Comparison of ENCODE assay signal across 8 cellular contexts in genomic region chr12:2691340-2692111, GRCh38.
DNase-seq lines count a peak whose midpoint lies in the region; ATAC-seq and TF ChIP-seq lines count a peak whose summit lies in the region.

No MANE protein-coding gene starts in this region.

- no peak for TF ChIP-seq CTCF in CD8-positive, alpha-beta T cell (IDR thresholded peaks at IDR 0.05)
- TF ChIP-seq CTCF in esophagus muscularis mucosa (IDR thresholded peaks at IDR 0.05) (no peak), psoas muscle (IDR thresholded peaks at IDR 0.05) (no peak)

- peak overlapping the region; percentile 92 for H3K4me3 Mint-ChIP-seq in CD8-positive, alpha-beta T cell

- no peaks in the 10 kb centered on the region for H3K9me3 Mint-ChIP-seq in CD8-positive, alpha-beta T cell

- CTCF ChIA-PET in CD8-positive, alpha-beta T cell (lab: Charles Lee): interaction anchor here (2.4 to 4.9 kb wide), 3 partner anchors 9 to 94 kb away, joined by 9 to 40 read pairs (median 10); no protein-coding TSS in a partner anchor

- no peaks in the 10 kb centered on the region for H3K9me3 ChIP-seq in CD8-positive, alpha-beta T cell (ENCODE audit: low read length)
- H3K9me3 ChIP-seq in esophagus muscularis mucosa: no peaks in the 10 kb centered on the region
- no peaks in the 10 kb centered on the region for H3K9me3 ChIP-seq in psoas muscle

- peaks cover 48% of the 10 kb centered on the region for H3K4me1 Mint-ChIP-seq in CD8-positive, alpha-beta T cell (ENCODE audit: low read depth)

- no peak for TF ChIP-seq POLR2A in esophagus muscularis mucosa (IDR thresholded peaks at IDR 0.05; ENCODE audit: low read depth)

- peak; percentile 69 for ATAC-seq in CD8-positive, alpha-beta T cell
- peak; percentile 78 for ATAC-seq in GM19452 (IDR thresholded peaks at IDR 0.05; ENCODE audit: unreplicated experiment)
- peak in 2 of 4 donors; percentile 14 to 53 for ATAC-seq in psoas muscle

- no peaks in the 10 kb centered on the region for H3K36me3 ChIP-seq in CD8-positive, alpha-beta T cell (ENCODE audit: insufficient read depth, low read length)
- H3K36me3 ChIP-seq in esophagus muscularis mucosa (peaks cover 12 to 52% (median 51%) of the 10 kb centered on the region in 4 donors), psoas muscle (ENCODE audit: insufficient read depth in 1 of 2, low read depth in 1 of 2) (no peaks in the 10 kb centered on the region)

- POLR2A ChIA-PET in CD8-positive, alpha-beta T cell (lab: Charles Lee): interaction anchor here (1.1 to 2.3 kb wide), 7 partner anchors 9 to 128 kb away, joined by 3 to 25 read pairs (median 6); partner anchors contain the start of genes FKBP4 and ITFG2

- peak overlapping the region; percentile 75 for H3K27ac ChIP-seq in CD8-positive, alpha-beta T cell (ENCODE audit: low read depth, low read length)
- H3K27ac ChIP-seq in esophagus muscularis mucosa (replicated peaks in 1 of 4): no peak overlapping the region
- H3K27ac ChIP-seq in psoas muscle: no peak overlapping the region

- DNase-seq in CD8-positive, alpha-beta T cell: peak in 6 of 7 experiments; percentile 22 to 70 (median 41)
- DNase-seq in KBM-7 (peak; percentile 80), esophagus muscularis mucosa (ENCODE audit: extremely low spot score) (peak; percentile 57), psoas muscle (no peak), HT-29 (ENCODE audit: low spot score) (no peak), NCI-H1436 treated with DMSO at 0.1 percent for 48 hours (lab: John Stamatoyannopoulos, UW) (no peak)
- DNase-seq in activated CD4-positive, alpha-beta T cell treated with anti-CD3 and anti-CD28 coated beads, Interleukin-2, amount 50 U/mL, for 48 hours: peak; percentile 41 to 57

- H3K4me3 ChIP-seq in CD8-positive, alpha-beta T cell (ENCODE audit: low read depth, low read length): peak overlapping the region; percentile 50
- H3K4me3 ChIP-seq in esophagus muscularis mucosa (peak overlapping the region; percentile 36 to 39 (median 39)), psoas muscle (peak overlapping the region; percentile 59)

- in situ Hi-C loops in KBM-7 (cut with MboI; ENCODE audit: low pct_unique_long_range_greater_than_20kb, low sequenced_read_pairs): no loop called here

- 61% methylated on average over 29 of the region's 63 CpGs for WGBS in esophagus muscularis mucosa
- WGBS in psoas muscle, 3 donors: 6 to 11% (median 10%) methylated on average over 58 to 63 of the region's 63 CpGs

- no peak for TF ChIP-seq EP300 in esophagus muscularis mucosa (IDR thresholded peaks at IDR 0.05)

- H3K4me1 ChIP-seq in CD8-positive, alpha-beta T cell (ENCODE audit: insufficient read depth, low read length): peaks cover 30% of the 10 kb centered on the region
- H3K4me1 ChIP-seq in esophagus muscularis mucosa (peaks cover 0 to 15% (median 6%) of the 10 kb centered on the region in 4 donors), psoas muscle (no peaks in the 10 kb centered on the region)

- peak overlapping the region; percentile 90 for H3K27ac Mint-ChIP-seq in CD8-positive, alpha-beta T cell

- no peaks in the 10 kb centered on the region for H3K27me3 Mint-ChIP-seq in CD8-positive, alpha-beta T cell (ENCODE audit: low read depth)

- H3K36me3 Mint-ChIP-seq in CD8-positive, alpha-beta T cell: peaks cover 6% of the 10 kb centered on the region

- intact Hi-C loops in CD8-positive, alpha-beta T cell (cut with DNase I, micrococcal nuclease): loop anchor here (1.0 to 5.0 kb wide), 8 partner anchors 61 to 895 kb away; partner anchors contain the start of genes ITFG2 (in 2 of the 2), TULP3 (in 2 of the 2), FOXM1 (in 1 of the 2) and RHNO1 (in 1 of the 2)
- intact Hi-C loops in esophagus muscularis mucosa (cut with DNase I) (loop anchor here (10.0 kb wide), 1 partner anchor 93 kb away; no protein-coding TSS in a partner anchor), psoas muscle (cut with DNase I) (no loop called here)

- no peaks in the 10 kb centered on the region for H3K27me3 ChIP-seq in CD8-positive, alpha-beta T cell (ENCODE audit: insufficient read depth, low read length)
- H3K27me3 ChIP-seq in esophagus muscularis mucosa (peaks cover 0 to 3% (median 0%) of the 10 kb centered on the region in 4 donors), psoas muscle (ENCODE audit: insufficient read depth in 3 of 3, low read length in 2 of 3) (peaks cover 0 to 59% (median 2%) of the 10 kb centered on the region in 3 donors)

Comparison
In these comparisons a context has a peak if more than half of its experiments do, and no peak if none do; other contexts are left out.
1. DNase-seq: peak in CD8-positive, alpha-beta T cell (6 of 7), KBM-7 (single experiment), activated CD4-positive, alpha-beta T cell treated with anti-CD3 and anti-CD28 coated beads, Interleukin-2, amount 50 U/mL, for 48 hours (2 of 2) and esophagus muscularis mucosa (single experiment); none in psoas muscle (0 of 2), HT-29 (single experiment) and NCI-H1436 treated with DMSO at 0.1 percent for 48 hours (single experiment).
2. intact Hi-C loops: an anchor here in CD8-positive, alpha-beta T cell (1.0 to 5.0 kb wide) and esophagus muscularis mucosa (10.0 kb wide); none called in psoas muscle.
3. Peak in every context shown above with its lines, with median percentiles within 50 percentile points of each other: H3K4me3 ChIP-seq.